Comparison of ENCODE assay signal across 1 cellular context in genomic region chr3:50100956-50101845, GRCh38.
TF ChIP-seq lines count a peak whose summit lies in the region.

No MANE protein-coding gene starts in this region.

TF ChIP-seq in IMR-90, 13 proteins besides CTCF, POLR2A, EP300 and RAD21:
- TF ChIP-seq BHLHE40 (IDR thresholded peaks at IDR 0.05; ENCODE audit: low read depth, low read length): no peak
